1 cellular context compared by ENCODE assay signal in the genomic region with DNA sequence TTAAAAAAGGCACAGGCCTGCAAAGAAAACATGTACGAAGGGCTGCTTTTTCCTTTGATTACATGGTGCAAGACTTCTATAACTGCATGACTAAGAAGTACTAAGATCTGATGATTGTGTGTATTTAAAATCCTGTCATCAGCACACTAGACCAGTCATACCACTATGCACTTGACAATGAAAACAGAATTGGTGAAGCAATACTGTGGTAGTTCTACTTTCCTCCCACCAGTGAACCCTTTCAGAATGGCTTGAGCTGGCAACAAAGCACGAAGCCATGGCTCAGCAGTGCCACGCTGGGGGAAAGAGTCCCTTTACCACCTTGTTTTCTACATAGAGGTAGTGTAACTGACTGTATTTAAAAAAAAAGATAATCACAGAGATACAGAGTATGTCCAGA.
TF ChIP-seq lines count a peak whose summit lies in the region.

No MANE protein-coding gene starts in this region.

TF ChIP-seq in HCT116, 20 proteins besides CTCF, POLR2A, EP300 and RAD21:
- TF ChIP-seq JUND (IDR thresholded peaks at IDR 0.05) (no peak), EZH2phosphoT487 (IDR thresholded peaks at IDR 0.05; ENCODE audit: borderline replicate concordance) (no peak), EZH2 (IDR thresholded peaks at IDR 0.05) (no peak), SIN3A (IDR thresholded peaks at IDR 0.05; ENCODE audit: low read depth) (no peak), ELF1 (IDR thresholded peaks at IDR 0.05; ENCODE audit: borderline replicate concordance, low read depth) (no peak), MAX (IDR thresholded peaks at IDR 0.05) (no peak), YY1 (IDR thresholded peaks at IDR 0.05; ENCODE audit: extremely low read depth, insufficient replicate concordance, low read depth, low read length) (no peak), ZNF274 (IDR thresholded peaks at IDR 0.05; ENCODE audit: low read depth, low read length) (no peak)
- TF ChIP-seq, protein P1, sequence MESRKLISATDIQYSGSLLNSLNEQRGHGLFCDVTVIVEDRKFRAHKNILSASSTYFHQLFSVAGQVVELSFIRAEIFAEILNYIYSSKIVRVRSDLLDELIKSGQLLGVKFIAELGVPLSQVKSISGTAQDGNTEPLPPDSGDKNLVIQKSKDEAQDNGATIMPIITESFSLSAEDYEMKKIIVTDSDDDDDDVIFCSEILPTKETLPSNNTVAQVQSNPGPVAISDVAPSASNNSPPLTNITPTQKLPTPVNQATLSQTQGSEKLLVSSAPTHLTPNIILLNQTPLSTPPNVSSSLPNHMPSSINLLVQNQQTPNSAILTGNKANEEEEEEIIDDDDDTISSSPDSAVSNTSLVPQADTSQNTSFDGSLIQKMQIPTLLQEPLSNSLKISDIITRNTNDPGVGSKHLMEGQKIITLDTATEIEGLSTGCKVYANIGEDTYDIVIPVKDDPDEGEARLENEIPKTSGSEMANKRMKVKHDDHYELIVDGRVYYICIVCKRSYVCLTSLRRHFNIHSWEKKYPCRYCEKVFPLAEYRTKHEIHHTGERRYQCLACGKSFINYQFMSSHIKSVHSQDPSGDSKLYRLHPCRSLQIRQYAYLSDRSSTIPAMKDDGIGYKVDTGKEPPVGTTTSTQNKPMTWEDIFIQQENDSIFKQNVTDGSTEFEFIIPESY (IDR thresholded peaks at IDR 0.05; ENCODE audit: extremely low read depth, insufficient replicate concordance, low read length) = no peak
TF ChIP-seq in HCT116: peak in this region for 0.
